In the genomic region with DNA sequence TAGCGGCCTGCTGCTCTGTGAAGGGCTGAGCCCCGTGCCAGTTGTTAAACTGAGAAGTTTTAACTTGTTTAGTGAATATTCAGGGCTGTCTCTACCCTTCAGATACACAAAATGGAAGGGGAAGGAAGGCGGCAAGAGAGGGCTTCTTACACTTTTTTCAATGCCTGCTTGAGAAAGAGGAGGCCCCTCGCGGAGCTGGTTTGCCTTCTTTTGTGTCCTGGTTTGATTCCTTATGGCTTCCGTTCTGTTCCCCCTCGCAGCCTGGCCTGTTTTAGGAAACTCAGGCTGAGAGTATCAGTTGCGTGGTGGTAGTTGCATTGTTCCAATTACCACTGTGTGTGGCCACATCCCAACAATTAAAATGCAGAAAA, we compare ENCODE assay signal across 8 cellular contexts. TPM values are rescaled to one million over a fixed set of nuclear protein-coding genes. Genes with fewer than 3 reads are reported as not detected.
DNase-seq lines count a peak whose midpoint lies in the region; ATAC-seq lines count a peak whose summit lies in the region.

No MANE protein-coding gene starts in this region.

- H3K27ac ChIP-seq in iPS-18a (ENCODE audit: low read length): peak overlapping the region; percentile 48

- H3K4me1 Mint-ChIP-seq in activated CD4-positive, alpha-beta T cell treated with anti-CD3 and anti-CD28 coated beads, Interleukin-2, amount 10 ng/mL, durations not matched to agents 24 days and 14 days: peaks cover 40% of the 10 kb centered on the region
- H3K4me1 Mint-ChIP-seq in activated T-helper 17 cell treated with anti-CD3 and anti-CD28 coated beads, Interleukin-2, amount 50 U/mL, for 72 hours: peaks cover 18% of the 10 kb centered on the region
- H3K4me1 Mint-ChIP-seq in stimulated activated effector memory CD8-positive, alpha-beta T cell treated with anti-CD3 and anti-CD28 coated beads, Interleukin-12 subunit alpha, Interleukin-12 subunit beta, amount 100 ng/mL, for 72 hours: peaks cover 41% of the 10 kb centered on the region

- no peak for DNase-seq in activated CD4-positive, alpha-beta T cell treated with anti-CD3 and anti-CD28 coated beads, Interleukin-2, amount 10 ng/mL, durations not matched to agents 24 days and 14 days
- DNase-seq in activated CD4-positive, alpha-beta T cell treated with anti-CD3 and anti-CD28 coated beads for 1 hour: no peak
- no peak for DNase-seq in stimulated activated effector memory CD8-positive, alpha-beta T cell treated with anti-CD3 and anti-CD28 coated beads, Interleukin-12 subunit alpha, Interleukin-12 subunit beta, amount 100 ng/mL, for 72 hours (ENCODE audit: low spot score in 2 of 2)
- no peak for DNase-seq in NCI-H128 (lab: John Stamatoyannopoulos, UW; ENCODE audit: unreplicated experiment)

- peak overlapping the region; percentile 97 for H3K9ac ChIP-seq in iPS-18a (ENCODE audit: low read length)

- H3K4me3 ChIP-seq in iPS-18a (ENCODE audit: low read length): peak overlapping the region; percentile 87

- peaks cover 24% of the 10 kb centered on the region for H3K36me3 Mint-ChIP-seq in activated CD4-positive, alpha-beta T cell treated with anti-CD3 and anti-CD28 coated beads, Interleukin-2, amount 10 ng/mL, durations not matched to agents 24 days and 14 days (ENCODE audit: low read depth)
- peaks cover 45% of the 10 kb centered on the region for H3K36me3 Mint-ChIP-seq in activated T-helper 17 cell treated with anti-CD3 and anti-CD28 coated beads, Interleukin-2, amount 50 U/mL, for 72 hours (ENCODE audit: low read depth)
- peaks cover 65% of the 10 kb centered on the region for H3K36me3 Mint-ChIP-seq in stimulated activated effector memory CD8-positive, alpha-beta T cell treated with anti-CD3 and anti-CD28 coated beads, Interleukin-12 subunit alpha, Interleukin-12 subunit beta, amount 100 ng/mL, for 72 hours

- H3K4me3 Mint-ChIP-seq in activated CD4-positive, alpha-beta T cell treated with anti-CD3 and anti-CD28 coated beads, Interleukin-2, amount 10 ng/mL, durations not matched to agents 24 days and 14 days: peak overlapping the region; percentile 80
- peak overlapping the region; percentile 83 for H3K4me3 Mint-ChIP-seq in activated T-helper 17 cell treated with anti-CD3 and anti-CD28 coated beads, Interleukin-2, amount 50 U/mL, for 72 hours
- H3K4me3 Mint-ChIP-seq in stimulated activated effector memory CD8-positive, alpha-beta T cell treated with anti-CD3 and anti-CD28 coated beads, Interleukin-12 subunit alpha, Interleukin-12 subunit beta, amount 100 ng/mL, for 72 hours: peak overlapping the region; percentile 86

- no peaks in the 10 kb centered on the region for H3K9me3 Mint-ChIP-seq in activated CD4-positive, alpha-beta T cell treated with anti-CD3 and anti-CD28 coated beads, Interleukin-2, amount 10 ng/mL, durations not matched to agents 24 days and 14 days
- H3K9me3 Mint-ChIP-seq in activated T-helper 17 cell treated with anti-CD3 and anti-CD28 coated beads, Interleukin-2, amount 50 U/mL, for 72 hours: no peaks in the 10 kb centered on the region
- H3K9me3 Mint-ChIP-seq in stimulated activated effector memory CD8-positive, alpha-beta T cell treated with anti-CD3 and anti-CD28 coated beads, Interleukin-12 subunit alpha, Interleukin-12 subunit beta, amount 100 ng/mL, for 72 hours: no peaks in the 10 kb centered on the region

- H3K27ac Mint-ChIP-seq in activated CD4-positive, alpha-beta T cell treated with anti-CD3 and anti-CD28 coated beads, Interleukin-2, amount 10 ng/mL, durations not matched to agents 24 days and 14 days: peak overlapping the region; percentile 91
- H3K27ac Mint-ChIP-seq in activated T-helper 17 cell treated with anti-CD3 and anti-CD28 coated beads, Interleukin-2, amount 50 U/mL, for 72 hours: peak overlapping the region; percentile 91
- H3K27ac Mint-ChIP-seq in stimulated activated effector memory CD8-positive, alpha-beta T cell treated with anti-CD3 and anti-CD28 coated beads, Interleukin-12 subunit alpha, Interleukin-12 subunit beta, amount 100 ng/mL, for 72 hours: peak overlapping the region; percentile 100

- peaks cover 13% of the 10 kb centered on the region for H3K4me1 ChIP-seq in iPS-18a (ENCODE audit: control insufficient read depth, low read depth, low read length)

- no peaks in the 10 kb centered on the region for H3K9me3 ChIP-seq in iPS-18a (ENCODE audit: control insufficient read depth, low read depth, low read length)

- no peak for ATAC-seq in activated T-helper 17 cell treated with anti-CD3 and anti-CD28 coated beads, Interleukin-2, amount 50 U/mL, for 72 hours (replicated peaks)
- no peak for ATAC-seq in stimulated activated effector memory CD8-positive, alpha-beta T cell treated with anti-CD3 and anti-CD28 coated beads, Interleukin-12 subunit alpha, Interleukin-12 subunit beta, amount 100 ng/mL, for 72 hours
- ATAC-seq in HG02759 (IDR thresholded peaks at IDR 0.05; ENCODE audit: unreplicated experiment) (no peak), HG03139 (IDR thresholded peaks at IDR 0.05; ENCODE audit: unreplicated experiment) (no peak)

- intact Hi-C loops in activated CD4-positive, alpha-beta T cell treated with anti-CD3 and anti-CD28 coated beads, Interleukin-2, amount 10 ng/mL, durations not matched to agents 24 days and 14 days (cut with micrococcal nuclease): loop anchor here (2.0 to 10.0 kb wide), 5 partner anchors 160 to 1066 kb away; partner anchors contain the start of genes BRD8, FAM13B, HNRNPA0 and KIF20A

- no peaks in the 10 kb centered on the region for H3K27me3 ChIP-seq in iPS-18a (ENCODE audit: control insufficient read depth, insufficient read depth, low read length)

- H3K27me3 Mint-ChIP-seq in activated CD4-positive, alpha-beta T cell treated with anti-CD3 and anti-CD28 coated beads, Interleukin-2, amount 10 ng/mL, durations not matched to agents 24 days and 14 days: no peaks in the 10 kb centered on the region
- no peaks in the 10 kb centered on the region for H3K27me3 Mint-ChIP-seq in activated T-helper 17 cell treated with anti-CD3 and anti-CD28 coated beads, Interleukin-2, amount 50 U/mL, for 72 hours

- H3K36me3 ChIP-seq in iPS-18a (ENCODE audit: control insufficient read depth, low read depth, low read length): peaks cover 24% of the 10 kb centered on the region

RNA-seq across cellular contexts. Expression of gene FAM53C, which starts 1.0 kb away (rescaled TPM):
- 24.1 and 27.1 TPM in 2 replicates for total RNA-seq in activated CD4-positive, alpha-beta T cell treated with anti-CD3 and anti-CD28 coated beads, Interleukin-2, amount 10 ng/mL, durations not matched to agents 24 days and 14 days
- total RNA-seq in activated T-helper 17 cell treated with anti-CD3 and anti-CD28 coated beads, Interleukin-2, amount 50 U/mL, for 72 hours: 10 to 100 TPM; 32.7 to 45.8 TPM

RNA-seq across cellular contexts. Expression of gene CDC25C, which starts 7.5 kb away (rescaled TPM):
- total RNA-seq in activated CD4-positive, alpha-beta T cell treated with anti-CD3 and anti-CD28 coated beads, Interleukin-2, amount 10 ng/mL, durations not matched to agents 24 days and 14 days: 6.7 and 7.9 TPM in 2 replicates
- 10 to 100 TPM; 11.5 to 19.7 TPM for total RNA-seq in activated T-helper 17 cell treated with anti-CD3 and anti-CD28 coated beads, Interleukin-2, amount 50 U/mL, for 72 hours

RNA-seq across cellular contexts. Expression of gene KDM3B, which starts 13.4 kb away (rescaled TPM):
- 48.7 and 52.7 TPM in 2 replicates for total RNA-seq in activated CD4-positive, alpha-beta T cell treated with anti-CD3 and anti-CD28 coated beads, Interleukin-2, amount 10 ng/mL, durations not matched to agents 24 days and 14 days
- total RNA-seq in activated T-helper 17 cell treated with anti-CD3 and anti-CD28 coated beads, Interleukin-2, amount 50 U/mL, for 72 hours: 10 to 100 TPM; 42.1 to 51.4 TPM
